In the genomic region with DNA sequence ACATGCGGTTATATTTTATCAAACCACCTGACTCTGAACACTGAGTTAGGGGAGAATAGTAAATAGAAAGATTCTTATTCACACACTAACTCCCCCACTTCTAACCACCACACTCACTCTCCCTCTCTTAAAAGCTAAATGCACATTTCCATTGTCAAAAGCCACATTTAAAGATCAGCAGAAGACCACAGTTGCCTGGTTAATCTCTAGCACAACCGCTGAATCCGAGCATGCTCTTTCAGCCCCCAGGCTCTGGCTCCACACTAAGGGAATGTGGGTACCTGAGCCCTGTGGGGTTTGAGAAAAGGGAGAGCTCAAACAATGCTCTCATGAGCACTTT, we compare ENCODE assay signal across 18 cellular contexts. TPM values are rescaled to one million over a fixed set of nuclear protein-coding genes. Genes with fewer than 3 reads are reported as not detected.
A peak's percentile ranks its signal among the peaks of the same experiment; 100 is the strongest.
DNase-seq lines count a peak whose midpoint lies in the region; ATAC-seq and TF ChIP-seq lines count a peak whose summit lies in the region.
"Had no signal": no experiment of that assay in that cellular context is flagged by ENCODE, and none has a peak within 500 bp of the region (broad histone marks: within the 10 kb centered on the region; RNA-seq: fewer than 3 reads in every experiment).

No MANE protein-coding gene starts in this region.

- CTCF ChIA-PET in T-cell (lab: Charles Lee) = interaction anchor here (0.8 to 1.6 kb wide), 2 partner anchors 93 to 371 kb away, joined by 3 read pairs; partner anchors contain the start of gene SLC4A9 (in 1 of the 2)

- no peak for DNase-seq in Right ventricle myocardium inferior (ENCODE audit: missing footprints)
- no peak for DNase-seq in Right ventricle myocardium superior
- DNase-seq in T-cell = no peak
- DNase-seq in endothelial cell (ENCODE audit: low spot score) = no peak
- no peak for DNase-seq in cerebellum (ENCODE audit: low spot score)
- no peak for DNase-seq in DMS79 (lab: John Stamatoyannopoulos, UW)
- DNase-seq: activated CD4-positive, alpha-beta T cell treated with anti-CD3 and anti-CD28 coated beads for 48 hours; HCEC 1CT; Kasumi-1; NCI-H1694; NCI-H524 treated with DMSO at 0.1 percent for 48 hours; posterior cingulate gyrus; substantia nigra had no signal

- no peaks in the 10 kb centered on the region for H3K27me3 Mint-ChIP-seq in T-cell
- no peaks in the 10 kb centered on the region for H3K27me3 Mint-ChIP-seq in endothelial cell (ENCODE audit: unreplicated experiment)

- H3K27ac ChIP-seq in thymus (ENCODE audit: low read depth) = peak overlapping the region; percentile 46

- WGBS in thymus = 19% methylated on average over 3 of the region's 3 CpGs

- H3K4me3 Mint-ChIP-seq in T-cell (peak overlapping the region; percentile 36 to 63 (median 43)), endothelial cell (ENCODE audit: unreplicated experiment) (no peak overlapping the region)

- H3K27me3 ChIP-seq in thymus (ENCODE audit: control insufficient read depth, insufficient read depth) = no peaks in the 10 kb centered on the region
- H3K27me3 ChIP-seq: esophagus muscularis mucosa had no signal

- H3K27ac Mint-ChIP-seq in T-cell (peak overlapping the region; percentile 72 to 88), endothelial cell (ENCODE audit: unreplicated experiment) (peak overlapping the region; percentile 84)

- no peaks in the 10 kb centered on the region for H3K4me1 ChIP-seq in thymus (ENCODE audit: control insufficient read depth, insufficient read depth, low read length)

- POLR2A ChIA-PET in T-cell (lab: Charles Lee) = interaction anchor here in 1 of 2 donors (0.5 to 0.6 kb wide), 2 partner anchors 9 to 1944 kb away, joined by 3 to 4 read pairs; no protein-coding TSS in a partner anchor

- peak; percentile 12 for ATAC-seq in Right ventricle myocardium inferior
- no peak for ATAC-seq in Right ventricle myocardium superior (ENCODE audit: poor library complexity)
- peak; percentile 11 to 77 (median 54) for ATAC-seq in T-cell (replicated peaks in 1 of 4)
- ATAC-seq in GM21423 (IDR thresholded peaks at IDR 0.05; ENCODE audit: unreplicated experiment) = no peak
- ATAC-seq: Panc1 had no signal

- H3K4me1 Mint-ChIP-seq in T-cell = peaks cover 32 to 49% (median 35%) of the 10 kb centered on the region in 3 donors
- H3K4me1 Mint-ChIP-seq in endothelial cell (ENCODE audit: unreplicated experiment) = peaks cover 20% of the 10 kb centered on the region

- intact Hi-C loops in Right ventricle myocardium inferior (cut with DNase I) (no loop called here), Right ventricle myocardium superior (cut with DNase I) (no loop called here)

- H3K36me3 ChIP-seq in thymus (ENCODE audit: control insufficient read depth, insufficient read depth) = no peaks in the 10 kb centered on the region

- H3K36me3 Mint-ChIP-seq in T-cell (peaks cover 17% of the 10 kb centered on the region), endothelial cell (ENCODE audit: low read depth, unreplicated experiment) (no peaks in the 10 kb centered on the region)

- no peak for TF ChIP-seq CTCF in endothelial cell (IDR thresholded peaks at IDR 0.05; ENCODE audit: unreplicated experiment)

- H3K4me3 ChIP-seq in thymus (ENCODE audit: low read length) = no peak overlapping the region
- H3K4me3 ChIP-seq: coronary artery, esophagus muscularis mucosa had no signal

- no peaks in the 10 kb centered on the region for H3K9me3 ChIP-seq in thymus (ENCODE audit: control insufficient read depth)
- H3K9me3 ChIP-seq: esophagus muscularis mucosa had no signal

- no peaks in the 10 kb centered on the region for H3K9me3 Mint-ChIP-seq in T-cell
- H3K9me3 Mint-ChIP-seq in endothelial cell (ENCODE audit: unreplicated experiment) = no peaks in the 10 kb centered on the region

RNA-seq across cellular contexts. Expression of gene PFDN1, which starts 35.7 kb away (rescaled TPM):
- 80.6 TPM for total RNA-seq in Right ventricle myocardium inferior
- 68.7 TPM for total RNA-seq in Right ventricle myocardium superior
- total RNA-seq in T-cell = 10 to 100 TPM; 26.9 to 32.2 (median 28.1) TPM
- total RNA-seq in endothelial cell (ENCODE audit: unreplicated experiment) = 86.2 TPM
- polyA plus RNA-seq in thymus = 80.7 TPM
- total RNA-seq in cerebellum = 38.8 TPM

Comparison
In these comparisons a context has a peak if more than half of its experiments do, and no peak if none do; other contexts are left out.
1. ATAC-seq: peak in Right ventricle myocardium inferior (single experiment) and T-cell (4 of 4); none in Right ventricle myocardium superior (single experiment) and GM21423 (single experiment).